Comparison of ENCODE assay signal across 8 cellular contexts in genomic region chr4:56817840-56818491, GRCh38. TPM values are rescaled to one million over a fixed set of nuclear protein-coding genes. Genes with fewer than 3 reads are reported as not detected.
DNase-seq lines count a peak whose midpoint lies in the region; ATAC-seq, FAIRE-seq and TF ChIP-seq lines count a peak whose summit lies in the region.

No MANE protein-coding gene starts in this region.

- H3K36me3 Mint-ChIP-seq in activated naive CD4-positive, alpha-beta T cell treated with anti-CD3 and anti-CD28 coated beads, Interleukin-2, amount 50 U/mL, for 72 hours: peaks cover 0 to 6% of the 10 kb centered on the region in 2 donors

- no peak overlapping the region for H3K4me3 ChIP-seq in BE2C (ENCODE audit: low read depth, low read length)

- DNase-seq in ELF-1 (ENCODE audit: low read depth, low spot score) (peak; percentile 20), mesenteric fat pad (ENCODE audit: low spot score) (no peak), erythroblast (lab: John Stamatoyannopoulos, UW) (no peak), frontal cortex (ENCODE audit: low spot score in 2 of 2) (no peak), BE2C (no peak)
- peak; percentile 33 to 59 for DNase-seq in activated naive CD4-positive, alpha-beta T cell treated with anti-CD3 and anti-CD28 coated beads, Interleukin-2, amount 50 U/mL, for 72 hours (ENCODE audit: low spot score in 2 of 2)

- H3K27me3 ChIP-seq in BE2C: peaks cover 16% of the 10 kb centered on the region

- H3K36me3 ChIP-seq in BE2C: no peaks in the 10 kb centered on the region

- peak overlapping the region; percentile 39 for H3K27ac Mint-ChIP-seq in activated naive CD4-positive, alpha-beta T cell treated with anti-CD3 and anti-CD28 coated beads, Interleukin-2, amount 50 U/mL, for 72 hours

- H3K9me3 Mint-ChIP-seq in activated naive CD4-positive, alpha-beta T cell treated with anti-CD3 and anti-CD28 coated beads, Interleukin-2, amount 50 U/mL, for 72 hours: no peaks in the 10 kb centered on the region

- H3K9me3 ChIP-seq in BE2C: no peaks in the 10 kb centered on the region

- H3K4me1 ChIP-seq in BE2C: no peaks in the 10 kb centered on the region

- ATAC-seq in GM21360 (IDR thresholded peaks at IDR 0.05; ENCODE audit: unreplicated experiment): peak; percentile 88
- peak; percentile 83 for ATAC-seq in HG03460 (IDR thresholded peaks at IDR 0.05; ENCODE audit: unreplicated experiment)
- ATAC-seq in activated naive CD4-positive, alpha-beta T cell treated with anti-CD3 and anti-CD28 coated beads, Interleukin-2, amount 50 U/mL, for 72 hours: peak; percentile 84 to 88

- TF ChIP-seq POLR2A in erythroblast (IDR thresholded peaks at IDR 0.05; ENCODE audit: low read length): no peak

- no peak for TF ChIP-seq CTCF in BE2C (IDR thresholded peaks at IDR 0.05; ENCODE audit: low read depth, low read length)

- FAIRE-seq in frontal cortex (lab: Jason Lieb, UNC): no peak

RNA-seq across cellular contexts. Expression of gene SPINK2, which starts 3.5 kb away (rescaled TPM):
- total RNA-seq in activated naive CD4-positive, alpha-beta T cell treated with anti-CD3 and anti-CD28 coated beads, Interleukin-2, amount 50 U/mL, for 72 hours: 1 to 10 TPM in 1 of 2 donors, not detected in 1; 1.1 TPM
- total RNA-seq in mesenteric fat pad (not detected), frontal cortex (not detected)
- polyA plus RNA-seq in BE2C (2012; ENCODE audit: insufficient read depth, insufficient read length, low read depth): not detected

Comparison
In these comparisons a context has a peak if more than half of its experiments do, and no peak if none do; other contexts are left out.
1. DNase-seq: peak in ELF-1 (single experiment) and activated naive CD4-positive, alpha-beta T cell treated with anti-CD3 and anti-CD28 coated beads, Interleukin-2, amount 50 U/mL, for 72 hours (2 of 2); none in mesenteric fat pad (single experiment), erythroblast (0 of 2), frontal cortex (0 of 2) and BE2C (single experiment).
2. Peak in every context shown above with its lines, with median percentiles within 50 percentile points of each other: ATAC-seq.